In the genomic region with DNA sequence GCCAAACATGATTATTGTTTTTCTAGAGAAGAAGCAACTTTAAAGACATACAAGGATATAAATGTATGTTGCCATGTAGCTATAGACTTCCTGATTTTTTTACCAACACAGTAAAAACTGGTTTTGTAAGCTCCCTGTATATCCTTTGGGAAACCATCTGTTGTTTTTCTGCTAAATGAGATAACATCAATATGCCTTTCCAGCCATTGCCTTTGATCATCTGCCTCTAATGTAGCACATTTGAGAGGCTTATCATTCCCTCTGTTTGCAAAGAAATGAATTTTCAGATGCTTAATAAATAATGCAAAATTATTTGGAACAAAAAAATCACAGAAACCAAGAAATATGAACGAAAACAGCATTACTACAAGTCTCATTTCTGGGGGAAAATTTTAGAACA, we compare ENCODE assay signal across 23 cellular contexts.
"Had no signal": no experiment of that assay in that cellular context is flagged by ENCODE, and none has a peak within 500 bp of the region (broad histone marks: within the 10 kb centered on the region; RNA-seq: fewer than 3 reads in every experiment).

No MANE protein-coding gene starts in this region.

- H2AFZ ChIP-seq: PC-9 had no signal

- H3K9me3 ChIP-seq: ascending aorta had no signal

- DNase-seq: activated CD4-positive, alpha-beta T cell treated with anti-CD3 and anti-CD28 coated beads for 36 hours; activated CD4-positive, alpha-beta T cell treated with anti-CD3 and anti-CD28 coated beads, Interleukin-2, amount 10 ng/mL, durations not matched to agents 7 days and 5 days; activated CD4-positive, alpha-beta T cell treated with anti-CD3 and anti-CD28 coated beads, Interleukin-2, amount 50 U/mL, for 48 hours; activated CD8-positive, alpha-beta T cell treated with anti-CD3 and anti-CD28 coated beads, Interleukin-2, amount 10 ng/mL, durations not matched to agents 7 days and 5 days; activated gamma-delta T cell; activated naive CD4-positive, alpha-beta T cell treated with Interleukin-2 at 50 U/mL for 16 hours; activated naive CD8-positive, alpha-beta T cell treated with anti-CD3 and anti-CD28 coated beads, Interleukin-2, amount 10 ng/mL, durations not matched to agents 7 days and 5 days; activated T-cell treated with anti-CD3 and anti-CD28 coated beads, Interleukin-2, amount 50 U/mL, for 24 hours; amygdala; NCI-H1092 treated with DMSO at 0.1 percent for 48 hours; NCI-H1417; NCI-H146; NCI-H1930; NCI-H2081 treated with DMSO at 0.1 percent for 48 hours; NCI-H510A treated with DMSO at 0.1 percent for 48 hours; NCI-H69; NK-92 treated with Interleukin-12 subunit alpha and Interleukin-12 subunit beta, amount 100 ng/mL, for 24 hours; PC-9; Right ventricle myocardium superior had no signal

- H3K27me3 ChIP-seq: ascending aorta, cardiac muscle cell had no signal

- H3K36me3 ChIP-seq: ascending aorta, cardiac muscle cell had no signal

- H3K9ac ChIP-seq: KMS-11 had no signal

- H3K4me3 ChIP-seq: ascending aorta, cardiac muscle cell, PC-9 had no signal

- H3K4me1 ChIP-seq: ascending aorta had no signal

- H3K4me2 ChIP-seq: KMS-11, PC-9 had no signal

- ATAC-seq: activated CD4-positive, alpha-beta T cell treated with anti-CD3 and anti-CD28 coated beads for 36 hours; activated CD8-positive, alpha-beta T cell treated with anti-CD3 and anti-CD28 coated beads, Interleukin-2, amount 10 ng/mL, durations not matched to agents 7 days and 5 days had no signal

- H3K27ac ChIP-seq: ascending aorta, cardiac muscle cell, KMS-11, PC-9, RWPE1 had no signal
